14 cellular contexts compared by ENCODE assay signal in the genomic region with DNA sequence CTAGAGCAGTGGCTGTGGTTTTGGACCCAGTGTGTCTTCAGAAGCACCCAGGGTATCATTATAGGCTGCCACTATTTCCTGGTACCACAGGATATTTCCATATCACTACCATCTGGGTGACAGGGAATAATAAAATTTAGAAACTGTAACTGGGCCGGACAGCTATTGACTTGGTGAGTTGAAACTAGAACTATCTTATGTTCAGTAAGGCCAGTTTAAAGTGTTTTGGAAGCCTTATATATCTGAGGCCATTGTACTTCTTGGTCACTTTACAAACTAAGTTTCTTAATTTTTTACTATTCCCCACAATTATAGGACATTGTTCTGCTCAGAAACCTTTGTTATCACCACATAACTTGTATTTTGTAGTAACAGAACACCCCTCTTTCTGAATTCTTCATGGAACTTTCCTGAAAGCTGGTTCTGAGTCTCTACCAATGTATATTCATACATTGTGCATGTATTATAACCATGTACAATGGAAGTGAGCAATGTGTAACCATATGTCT.
"Had no signal": no experiment of that assay in that cellular context is flagged by ENCODE, and none has a peak within 500 bp of the region (broad histone marks: within the 10 kb centered on the region; RNA-seq: fewer than 3 reads in every experiment).

No MANE protein-coding gene starts in this region.

- H3K27ac Mint-ChIP-seq: activated CD4-positive, alpha-beta T cell treated with anti-CD3 and anti-CD28 coated beads, Interleukin-2, amount 10 ng/mL, durations not matched to agents 7 days and 5 days; stimulated activated naive B cell treated with anti-CD40 and anti-IgM and Interleukin-4, amounts not matched to agents 10 μg/mL and 1 μg/mL and 100 μg/mL, for 72 hours had no signal

- ATAC-seq: body of pancreas; effector memory CD8-positive, alpha-beta T cell; left cardiac atrium; lower lobe of right lung; stimulated activated naive B cell treated with anti-CD40 and anti-IgM and Interleukin-4, amounts not matched to agents 10 μg/mL and 1 μg/mL and 100 μg/mL, for 72 hours had no signal

- DNase-seq: activated CD4-positive, alpha-beta T cell treated with anti-CD3 and anti-CD28 coated beads, Interleukin-2, amount 10 ng/mL, durations not matched to agents 7 days and 5 days; activated gamma-delta T cell treated with Interleukin-2 at 50 U/mL for 16 hours; body of pancreas; effector memory CD8-positive, alpha-beta T cell; foreskin fibroblast; left cardiac atrium; lower lobe of right lung; nucleus accumbens; retina; stimulated activated naive B cell treated with anti-CD40 and anti-IgM and Interleukin-4, amounts not matched to agents 10 μg/mL and 1 μg/mL and 100 μg/mL, for 72 hours; T1000; upper lobe of left lung had no signal

- H3K27me3 Mint-ChIP-seq: activated CD4-positive, alpha-beta T cell treated with anti-CD3 and anti-CD28 coated beads, Interleukin-2, amount 10 ng/mL, durations not matched to agents 7 days and 5 days; effector memory CD8-positive, alpha-beta T cell; stimulated activated naive B cell treated with anti-CD40 and anti-IgM and Interleukin-4, amounts not matched to agents 10 μg/mL and 1 μg/mL and 100 μg/mL, for 72 hours had no signal

- H3K4me1 Mint-ChIP-seq: nephron had no signal

- H3K9me3 Mint-ChIP-seq: activated CD4-positive, alpha-beta T cell treated with anti-CD3 and anti-CD28 coated beads, Interleukin-2, amount 10 ng/mL, durations not matched to agents 7 days and 5 days; activated T-helper 1 cell treated with anti-CD3 and anti-CD28 coated beads, Interleukin-12 subunit alpha, Interleukin-12 subunit beta, Interleukin-2, Interleukin-4 antibody, amounts not matched to agents 30 ng/mL and 10 ng/mL and 1 ng/mL, durations not matched to agents 14 hours and 24 hours and 36 hours; effector memory CD8-positive, alpha-beta T cell; nephron; stimulated activated naive B cell treated with anti-CD40 and anti-IgM and Interleukin-4, amounts not matched to agents 10 μg/mL and 1 μg/mL and 100 μg/mL, for 72 hours had no signal

- H3K4me3 Mint-ChIP-seq: activated CD4-positive, alpha-beta T cell treated with anti-CD3 and anti-CD28 coated beads, Interleukin-2, amount 10 ng/mL, durations not matched to agents 7 days and 5 days; activated T-helper 1 cell treated with anti-CD3 and anti-CD28 coated beads, Interleukin-12 subunit alpha, Interleukin-12 subunit beta, Interleukin-2, Interleukin-4 antibody, amounts not matched to agents 30 ng/mL and 10 ng/mL and 1 ng/mL, durations not matched to agents 14 hours and 24 hours and 36 hours; effector memory CD8-positive, alpha-beta T cell; nephron; stimulated activated naive B cell treated with anti-CD40 and anti-IgM and Interleukin-4, amounts not matched to agents 10 μg/mL and 1 μg/mL and 100 μg/mL, for 72 hours had no signal
